Comparison of ENCODE assay signal across 1 cellular context in the genomic region with DNA sequence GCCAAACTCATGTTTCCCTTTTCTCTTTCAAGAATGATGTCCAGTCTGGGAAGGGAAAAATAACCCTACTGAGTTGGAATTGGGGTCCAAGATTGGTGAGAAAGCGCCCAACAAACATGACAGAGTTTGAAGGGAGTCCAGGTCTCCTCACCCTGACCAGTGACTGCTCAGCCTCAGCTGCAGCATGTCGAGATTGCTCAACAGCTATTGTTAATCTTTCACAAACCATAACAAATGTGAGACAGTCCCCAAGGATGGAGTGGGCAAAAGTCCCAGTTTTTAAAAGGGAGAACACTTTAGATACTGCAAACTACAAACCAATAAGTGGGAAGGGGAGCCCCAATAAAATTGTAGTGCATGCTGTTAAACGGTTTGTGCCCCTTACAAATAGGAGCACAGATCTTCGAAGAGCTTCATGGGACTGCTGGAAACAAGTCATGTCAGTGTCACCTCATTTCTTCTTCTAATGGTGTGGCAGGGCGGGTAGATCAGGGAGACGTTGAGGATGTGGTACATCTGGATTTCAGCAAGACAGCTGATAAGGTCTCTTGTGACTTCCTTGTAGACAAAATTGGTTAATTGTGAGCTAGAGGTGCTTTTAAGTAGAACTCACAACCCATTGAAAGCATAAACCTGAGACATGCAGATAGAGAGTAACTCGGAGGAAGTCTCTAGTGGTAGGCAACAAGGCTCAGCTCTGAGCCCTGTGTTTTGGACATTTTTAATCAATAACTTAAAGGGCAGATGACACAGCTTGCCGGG.
TF ChIP-seq lines count a peak whose summit lies in the region.

No MANE protein-coding gene starts in this region.

TF ChIP-seq in IMR-90, 13 proteins besides CTCF, POLR2A, EP300 and RAD21:
- no peak for TF ChIP-seq CHD1 (IDR thresholded peaks at IDR 0.05; ENCODE audit: low read depth, low read length)
- TF ChIP-seq CEBPB (IDR thresholded peaks at IDR 0.05; ENCODE audit: low read depth, low read length) = peak; percentile 93
- TF ChIP-seq RCOR1 (IDR thresholded peaks at IDR 0.05; ENCODE audit: insufficient replicate concordance, low read length) = no peak
